In genomic region chr5:5629579-5629978, GRCh38 we compare ENCODE assay signal across 14 cellular contexts.
"Had no signal": no experiment of that assay in that cellular context is flagged by ENCODE, and none has a peak within 500 bp of the region (broad histone marks: within the 10 kb centered on the region; RNA-seq: fewer than 3 reads in every experiment).

No MANE protein-coding gene starts in this region.

- H3K4me3 Mint-ChIP-seq: activated naive CD8-positive, alpha-beta T cell; endodermal cell; natural killer cell treated with Interleukin-12 subunit alpha and Interleukin-12 subunit beta and Interleukin-15 and Interleukin-18, amount 100 ng/mL, for 72 hours had no signal

- H3K4me3 ChIP-seq: colonic mucosa, lower lobe of right lung, thyroid gland had no signal

- H3K27ac ChIP-seq: colonic mucosa, lower lobe of right lung, thyroid gland had no signal

- DNase-seq: activated CD4-positive, alpha-beta T cell treated with anti-CD3 and anti-CD28 coated beads, Interleukin-2, amount 50 U/mL, for 48 hours; caudate nucleus; colonic mucosa; endodermal cell; erythroblast; hippocampal formation; lower lobe of right lung; stimulated activated CD4-positive, alpha-beta T cell treated with anti-CD3 and anti-CD28 coated beads, Interleukin-12 subunit alpha, Interleukin-12 subunit beta, amount 100 ng/mL, for 4 hours; stimulated activated CD4-positive, alpha-beta T cell treated with anti-CD3 and anti-CD28 coated beads, Interleukin-1b, Interleukin-23, amount 100 ng/mL, for 48 hours; stimulated activated CD8-positive, alpha-beta memory T cell treated with anti-CD3 and anti-CD28 coated beads, Interleukin-4, amount 100 ng/mL, for 48 hours; stimulated activated naive CD4-positive, alpha-beta T cell; thyroid gland had no signal

- H3K9me3 ChIP-seq: colonic mucosa, lower lobe of right lung, thyroid gland had no signal

- H3K36me3 ChIP-seq: colonic mucosa, lower lobe of right lung, thyroid gland had no signal

- H3K4me1 Mint-ChIP-seq: endodermal cell had no signal

- H3K36me3 Mint-ChIP-seq: activated naive CD8-positive, alpha-beta T cell; natural killer cell treated with Interleukin-12 subunit alpha and Interleukin-12 subunit beta and Interleukin-15 and Interleukin-18, amount 100 ng/mL, for 72 hours had no signal

- H3K27ac Mint-ChIP-seq: activated naive CD8-positive, alpha-beta T cell; endodermal cell; natural killer cell treated with Interleukin-12 subunit alpha and Interleukin-12 subunit beta and Interleukin-15 and Interleukin-18, amount 100 ng/mL, for 72 hours had no signal

- ATAC-seq: lower lobe of right lung; natural killer cell treated with Interleukin-12 subunit alpha and Interleukin-12 subunit beta and Interleukin-15 and Interleukin-18, amount 100 ng/mL, for 72 hours had no signal

- H3K4me1 ChIP-seq: colonic mucosa, lower lobe of right lung had no signal

- H3K27me3 ChIP-seq: colonic mucosa, thyroid gland had no signal
